In genomic region chr20:34322267-34323105, GRCh38 we compare ENCODE assay signal across 2 cellular contexts.
TF ChIP-seq lines count a peak whose summit lies in the region.

No MANE protein-coding gene starts in this region.

TF ChIP-seq in HEK293, 187 proteins besides CTCF, POLR2A, EP300 and RAD21:
- TF ChIP-seq TRIM28 (IDR thresholded peaks at IDR 0.05; ENCODE audit: borderline replicate concordance, low read length) (no peak), ZBTB17 (tag by site-specific recombination; IDR thresholded peaks at IDR 0.05) (no peak), ZIC2 (tag by site-specific recombination; IDR thresholded peaks at IDR 0.05) (no peak), SETDB1 (IDR thresholded peaks at IDR 0.05; ENCODE audit: insufficient read length, low read length) (no peak), ZNF48 (tag by site-specific recombination; IDR thresholded peaks at IDR 0.05) (no peak), ZNF473 (tag by site-specific recombination; IDR thresholded peaks at IDR 0.05) (no peak), ZNF223 (tag by site-specific recombination; IDR thresholded peaks at IDR 0.05) (no peak), ZNF513 (tag by site-specific recombination; IDR thresholded peaks at IDR 0.05) (0 out of 2 replicates have a peak, but pooled peaks have one; percentile 30), ZFHX2 (tag by site-specific recombination; conservative IDR thresholded peaks at IDR 0.05) (peak; percentile 15; the same call in 1 of the 2 replicates), ZNF350 (tag by site-specific recombination; IDR thresholded peaks at IDR 0.05) (no peak), ZNF544 (tag by site-specific recombination; IDR thresholded peaks at IDR 0.05) (no peak)
- TF ChIP-seq, protein P1, sequence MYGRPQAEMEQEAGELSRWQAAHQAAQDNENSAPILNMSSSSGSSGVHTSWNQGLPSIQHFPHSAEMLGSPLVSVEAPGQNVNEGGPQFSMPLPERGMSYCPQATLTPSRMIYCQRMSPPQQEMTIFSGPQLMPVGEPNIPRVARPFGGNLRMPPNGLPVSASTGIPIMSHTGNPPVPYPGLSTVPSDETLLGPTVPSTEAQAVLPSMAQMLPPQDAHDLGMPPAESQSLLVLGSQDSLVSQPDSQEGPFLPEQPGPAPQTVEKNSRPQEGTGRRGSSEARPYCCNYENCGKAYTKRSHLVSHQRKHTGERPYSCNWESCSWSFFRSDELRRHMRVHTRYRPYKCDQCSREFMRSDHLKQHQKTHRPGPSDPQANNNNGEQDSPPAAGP (tag by site-specific recombination; IDR thresholded peaks at IDR 0.05), result no peak
- TF ChIP-seq, protein P2, sequence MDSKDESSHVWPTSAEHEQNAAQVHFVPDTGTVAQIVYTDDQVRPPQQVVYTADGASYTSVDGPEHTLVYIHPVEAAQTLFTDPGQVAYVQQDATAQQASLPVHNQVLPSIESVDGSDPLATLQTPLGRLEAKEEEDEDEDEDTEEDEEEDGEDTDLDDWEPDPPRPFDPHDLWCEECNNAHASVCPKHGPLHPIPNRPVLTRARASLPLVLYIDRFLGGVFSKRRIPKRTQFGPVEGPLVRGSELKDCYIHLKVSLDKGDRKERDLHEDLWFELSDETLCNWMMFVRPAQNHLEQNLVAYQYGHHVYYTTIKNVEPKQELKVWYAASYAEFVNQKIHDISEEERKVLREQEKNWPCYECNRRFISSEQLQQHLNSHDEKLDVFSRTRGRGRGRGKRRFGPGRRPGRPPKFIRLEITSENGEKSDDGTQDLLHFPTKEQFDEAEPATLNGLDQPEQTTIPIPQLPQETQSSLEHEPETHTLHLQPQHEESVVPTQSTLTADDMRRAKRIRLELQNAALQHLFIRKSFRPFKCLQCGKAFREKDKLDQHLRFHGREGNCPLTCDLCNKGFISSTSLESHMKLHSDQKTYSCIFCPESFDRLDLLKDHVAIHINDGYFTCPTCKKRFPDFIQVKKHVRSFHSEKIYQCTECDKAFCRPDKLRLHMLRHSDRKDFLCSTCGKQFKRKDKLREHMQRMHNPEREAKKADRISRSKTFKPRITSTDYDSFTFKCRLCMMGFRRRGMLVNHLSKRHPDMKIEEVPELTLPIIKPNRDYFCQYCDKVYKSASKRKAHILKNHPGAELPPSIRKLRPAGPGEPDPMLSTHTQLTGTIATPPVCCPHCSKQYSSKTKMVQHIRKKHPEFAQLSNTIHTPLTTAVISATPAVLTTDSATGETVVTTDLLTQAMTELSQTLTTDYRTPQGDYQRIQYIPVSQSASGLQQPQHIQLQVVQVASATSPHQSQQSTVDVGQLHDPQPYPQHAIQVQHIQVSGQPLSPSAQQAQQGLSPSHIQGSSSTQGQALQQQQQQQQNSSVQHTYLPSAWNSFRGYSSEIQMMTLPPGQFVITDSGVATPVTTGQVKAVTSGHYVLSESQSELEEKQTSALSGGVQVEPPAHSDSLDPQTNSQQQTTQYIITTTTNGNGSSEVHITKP (tag by site-specific recombination; IDR thresholded peaks at IDR 0.05), result no peak

TF ChIP-seq in K562, 482 proteins besides CTCF, POLR2A, EP300 and RAD21 (continues in another document):
- TF ChIP-seq ETV1 (tag; conservative IDR thresholded peaks at IDR 0.05; ENCODE audit: low read depth) (peak; percentile 22; the same call in 1 of the 2 replicates), TCF3 (CRISPR knock-in tag; IDR thresholded peaks at IDR 0.05) (0 out of 2 replicates have a peak, but pooled peaks have one; percentile 15), MLX (CRISPR knock-in tag; conservative IDR thresholded peaks at IDR 0.05) (no peak), ID3 (CRISPR knock-in tag; IDR thresholded peaks at IDR 0.05) (peak; percentile 53; the same call in 1 of the 2 replicates), ID3 (tag; IDR thresholded peaks at IDR 0.05) (peak; percentile 98), GABPB1 (CRISPR knock-in tag; IDR thresholded peaks at IDR 0.05) (no peak), ZNF583 (CRISPR knock-in tag; IDR thresholded peaks at IDR 0.05) (peak; percentile 90), NFXL1 (CRISPR knock-in tag; IDR thresholded peaks at IDR 0.05) (peak; percentile 81; the same call in 1 of the 2 replicates), UBTF (IDR thresholded peaks at IDR 0.05; ENCODE audit: borderline replicate concordance in 1 of 2, low read depth in 2 of 2, low read length in 2 of 2) (no peak), ZNF12 (CRISPR knock-in tag; IDR thresholded peaks at IDR 0.05) (no peak), ZBTB12 (CRISPR knock-in tag; IDR thresholded peaks at IDR 0.05) (peak; percentile 70; the same call in 1 of the 2 replicates), EGR1 (conservative IDR thresholded peaks at IDR 0.05) (peak; percentile 57), HDAC8 (tag; IDR thresholded peaks at IDR 0.05) (peak; percentile 91), SAFB (IDR thresholded peaks at IDR 0.05; ENCODE audit: borderline replicate concordance, low read depth, low read length) (no peak), MEF2D (tag; conservative IDR thresholded peaks at IDR 0.05; ENCODE audit: low read depth) (peak; percentile 88), ZBTB26 (CRISPR knock-in tag; IDR thresholded peaks at IDR 0.05) (0 out of 2 replicates have a peak, but pooled peaks have one; percentile 64), MEIS2 (IDR thresholded peaks at IDR 0.05; ENCODE audit: partially characterized antibody) (peak; percentile 28), HSF4 (CRISPR knock-in tag; IDR thresholded peaks at IDR 0.05; ENCODE audit: borderline replicate concordance) (peak; percentile 49; the same call in 1 of the 2 replicates), NONO (IDR thresholded peaks at IDR 0.05; ENCODE audit: low read depth in 2 of 2, low read length in 1 of 2) (no peak), TFAP4 (CRISPR knock-in tag; IDR thresholded peaks at IDR 0.05; ENCODE audit: borderline replicate concordance) (no peak)
- TF ChIP-seq, protein P3, sequence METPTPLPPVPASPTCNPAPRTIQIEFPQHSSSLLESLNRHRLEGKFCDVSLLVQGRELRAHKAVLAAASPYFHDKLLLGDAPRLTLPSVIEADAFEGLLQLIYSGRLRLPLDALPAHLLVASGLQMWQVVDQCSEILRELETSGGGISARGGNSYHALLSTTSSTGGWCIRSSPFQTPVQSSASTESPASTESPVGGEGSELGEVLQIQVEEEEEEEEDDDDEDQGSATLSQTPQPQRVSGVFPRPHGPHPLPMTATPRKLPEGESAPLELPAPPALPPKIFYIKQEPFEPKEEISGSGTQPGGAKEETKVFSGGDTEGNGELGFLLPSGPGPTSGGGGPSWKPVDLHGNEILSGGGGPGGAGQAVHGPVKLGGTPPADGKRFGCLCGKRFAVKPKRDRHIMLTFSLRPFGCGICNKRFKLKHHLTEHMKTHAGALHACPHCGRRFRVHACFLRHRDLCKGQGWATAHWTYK (CRISPR knock-in tag; IDR thresholded peaks at IDR 0.05), result peak; percentile 90
- TF ChIP-seq, protein P4, sequence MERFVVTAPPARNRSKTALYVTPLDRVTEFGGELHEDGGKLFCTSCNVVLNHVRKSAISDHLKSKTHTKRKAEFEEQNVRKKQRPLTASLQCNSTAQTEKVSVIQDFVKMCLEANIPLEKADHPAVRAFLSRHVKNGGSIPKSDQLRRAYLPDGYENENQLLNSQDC (CRISPR knock-in tag; IDR thresholded peaks at IDR 0.05), result no peak
- TF ChIP-seq, protein P5, sequence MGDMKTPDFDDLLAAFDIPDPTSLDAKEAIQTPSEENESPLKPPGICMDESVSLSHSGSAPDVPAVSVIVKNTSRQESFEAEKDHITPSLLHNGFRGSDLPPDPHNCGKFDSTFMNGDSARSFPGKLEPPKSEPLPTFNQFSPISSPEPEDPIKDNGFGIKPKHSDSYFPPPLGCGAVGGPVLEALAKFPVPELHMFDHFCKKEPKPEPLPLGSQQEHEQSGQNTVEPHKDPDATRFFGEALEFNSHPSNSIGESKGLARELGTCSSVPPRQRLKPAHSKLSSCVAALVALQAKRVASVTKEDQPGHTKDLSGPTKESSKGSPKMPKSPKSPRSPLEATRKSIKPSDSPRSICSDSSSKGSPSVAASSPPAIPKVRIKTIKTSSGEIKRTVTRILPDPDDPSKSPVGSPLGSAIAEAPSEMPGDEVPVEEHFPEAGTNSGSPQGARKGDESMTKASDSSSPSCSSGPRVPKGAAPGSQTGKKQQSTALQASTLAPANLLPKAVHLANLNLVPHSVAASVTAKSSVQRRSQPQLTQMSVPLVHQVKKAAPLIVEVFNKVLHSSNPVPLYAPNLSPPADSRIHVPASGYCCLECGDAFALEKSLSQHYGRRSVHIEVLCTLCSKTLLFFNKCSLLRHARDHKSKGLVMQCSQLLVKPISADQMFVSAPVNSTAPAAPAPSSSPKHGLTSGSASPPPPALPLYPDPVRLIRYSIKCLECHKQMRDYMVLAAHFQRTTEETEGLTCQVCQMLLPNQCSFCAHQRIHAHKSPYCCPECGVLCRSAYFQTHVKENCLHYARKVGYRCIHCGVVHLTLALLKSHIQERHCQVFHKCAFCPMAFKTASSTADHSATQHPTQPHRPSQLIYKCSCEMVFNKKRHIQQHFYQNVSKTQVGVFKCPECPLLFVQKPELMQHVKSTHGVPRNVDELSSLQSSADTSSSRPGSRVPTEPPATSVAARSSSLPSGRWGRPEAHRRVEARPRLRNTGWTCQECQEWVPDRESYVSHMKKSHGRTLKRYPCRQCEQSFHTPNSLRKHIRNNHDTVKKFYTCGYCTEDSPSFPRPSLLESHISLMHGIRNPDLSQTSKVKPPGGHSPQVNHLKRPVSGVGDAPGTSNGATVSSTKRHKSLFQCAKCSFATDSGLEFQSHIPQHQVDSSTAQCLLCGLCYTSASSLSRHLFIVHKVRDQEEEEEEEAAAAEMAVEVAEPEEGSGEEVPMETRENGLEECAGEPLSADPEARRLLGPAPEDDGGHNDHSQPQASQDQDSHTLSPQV (IDR thresholded peaks at IDR 0.05), result peak; percentile 98
- TF ChIP-seq, protein P6, sequence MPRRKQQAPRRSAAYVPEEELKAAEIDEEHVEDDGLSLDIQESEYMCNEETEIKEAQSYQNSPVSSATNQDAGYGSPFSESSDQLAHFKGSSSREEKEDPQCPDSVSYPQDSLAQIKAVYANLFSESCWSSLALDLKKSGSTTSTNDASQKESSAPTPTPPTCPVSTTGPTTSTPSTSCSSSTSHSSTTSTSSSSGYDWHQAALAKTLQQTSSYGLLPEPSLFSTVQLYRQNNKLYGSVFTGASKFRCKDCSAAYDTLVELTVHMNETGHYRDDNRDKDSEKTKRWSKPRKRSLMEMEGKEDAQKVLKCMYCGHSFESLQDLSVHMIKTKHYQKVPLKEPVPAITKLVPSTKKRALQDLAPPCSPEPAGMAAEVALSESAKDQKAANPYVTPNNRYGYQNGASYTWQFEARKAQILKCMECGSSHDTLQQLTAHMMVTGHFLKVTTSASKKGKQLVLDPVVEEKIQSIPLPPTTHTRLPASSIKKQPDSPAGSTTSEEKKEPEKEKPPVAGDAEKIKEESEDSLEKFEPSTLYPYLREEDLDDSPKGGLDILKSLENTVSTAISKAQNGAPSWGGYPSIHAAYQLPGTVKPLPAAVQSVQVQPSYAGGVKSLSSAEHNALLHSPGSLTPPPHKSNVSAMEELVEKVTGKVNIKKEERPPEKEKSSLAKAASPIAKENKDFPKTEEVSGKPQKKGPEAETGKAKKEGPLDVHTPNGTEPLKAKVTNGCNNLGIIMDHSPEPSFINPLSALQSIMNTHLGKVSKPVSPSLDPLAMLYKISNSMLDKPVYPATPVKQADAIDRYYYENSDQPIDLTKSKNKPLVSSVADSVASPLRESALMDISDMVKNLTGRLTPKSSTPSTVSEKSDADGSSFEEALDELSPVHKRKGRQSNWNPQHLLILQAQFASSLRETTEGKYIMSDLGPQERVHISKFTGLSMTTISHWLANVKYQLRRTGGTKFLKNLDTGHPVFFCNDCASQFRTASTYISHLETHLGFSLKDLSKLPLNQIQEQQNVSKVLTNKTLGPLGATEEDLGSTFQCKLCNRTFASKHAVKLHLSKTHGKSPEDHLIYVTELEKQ (CRISPR knock-in tag; IDR thresholded peaks at IDR 0.05), result peak; percentile 80
